16 cellular contexts compared by ENCODE assay signal in genomic region chr12:1912580-1913376, GRCh38. TPM values are rescaled to one million over a fixed set of nuclear protein-coding genes. Genes with fewer than 3 reads are reported as not detected.
DNase-seq lines count a peak whose midpoint lies in the region; ATAC-seq and TF ChIP-seq lines count a peak whose summit lies in the region.
"Had no signal": no experiment of that assay in that cellular context is flagged by ENCODE, and none has a peak within 500 bp of the region (broad histone marks: within the 10 kb centered on the region; RNA-seq: fewer than 3 reads in every experiment).

No MANE protein-coding gene starts in this region.

- H3K27ac ChIP-seq in mammary epithelial cell (ENCODE audit: insufficient read depth, low read depth, low read length) (no peak overlapping the region), RWPE2 (ENCODE audit: poor library complexity, severe bottlenecking) (no peak overlapping the region), OCI-LY7 (ENCODE audit: low read depth, low read length, poor library complexity, severe bottlenecking) (no peak overlapping the region)
- H3K27ac ChIP-seq in CD4-positive, alpha-beta T cell (ENCODE audit: low read depth, low read length), result no peak overlapping the region
- H3K27ac ChIP-seq: cardiac muscle cell, PC-9, upper lobe of right lung had no signal

- ATAC-seq in RWPE2 (ENCODE audit: low read depth), result peak; percentile 59; the same call in 2 of the 3 replicates
- ATAC-seq in GM21381 (IDR thresholded peaks at IDR 0.05; ENCODE audit: unreplicated experiment), result no peak
- ATAC-seq in CD4-positive, alpha-beta T cell (ENCODE audit: poor library complexity), result no peak
- ATAC-seq: K562, upper lobe of right lung had no signal

- TF ChIP-seq CTCF in MCF 10A (IDR thresholded peaks at IDR 0.05; ENCODE audit: unreplicated experiment), result no peak
- TF ChIP-seq CTCF in mammary epithelial cell (conservative IDR thresholded peaks at IDR 0.05 in 1 of 2, IDR thresholded peaks at IDR 0.05 in 1 of 2; ENCODE audit: extremely low read depth in 1 of 2, insufficient read depth in 1 of 2, low read depth in 1 of 2, low read length in 2 of 2), result no peak
- TF ChIP-seq CTCF in RWPE2 (IDR thresholded peaks at IDR 0.05; ENCODE audit: poor library complexity, severe bottlenecking), result no peak
- no peak for TF ChIP-seq CTCF in CD4-positive, alpha-beta T cell (IDR thresholded peaks at IDR 0.05)
- TF ChIP-seq CTCF in OCI-LY7 (conservative IDR thresholded peaks at IDR 0.05; ENCODE audit: low read length), result no peak

- intact Hi-C loops in MCF 10A (cut with micrococcal nuclease) (no loop called here), mammary epithelial cell (cut with micrococcal nuclease) (no loop called here), OCI-LY7 (cut with micrococcal nuclease; ENCODE audit: unreplicated experiment) (no loop called here)
- intact Hi-C loops in CD4-positive, alpha-beta T cell (cut with DNase I, micrococcal nuclease), result no loop called here

- no peaks in the 10 kb centered on the region for H4K20me1 ChIP-seq in mammary epithelial cell (ENCODE audit: insufficient read depth, low read length)
- H4K20me1 ChIP-seq in OCI-LY7 (ENCODE audit: insufficient read depth, low read length), result no peaks in the 10 kb centered on the region

- H3K9me3 ChIP-seq in mammary epithelial cell (replicated peaks; ENCODE audit: insufficient read depth, low read length) (no peaks in the 10 kb centered on the region), RWPE2 (ENCODE audit: severe bottlenecking) (no peaks in the 10 kb centered on the region), OCI-LY7 (ENCODE audit: low read length) (no peaks in the 10 kb centered on the region)
- no peaks in the 10 kb centered on the region for H3K9me3 ChIP-seq in CD4-positive, alpha-beta T cell (ENCODE audit: control insufficient read depth, low read length)
- H3K9me3 ChIP-seq: upper lobe of right lung had no signal

- no peaks in the 10 kb centered on the region for H3K9me2 ChIP-seq in OCI-LY7 (ENCODE audit: insufficient read depth, low read length)

- H3K9ac ChIP-seq in mammary epithelial cell (ENCODE audit: insufficient read depth, low read length), result no peak overlapping the region

- no peaks in the 10 kb centered on the region for H3K36me3 Mint-ChIP-seq in MCF 10A (ENCODE audit: insufficient read depth, unreplicated experiment)
- no peaks in the 10 kb centered on the region for H3K36me3 Mint-ChIP-seq in CD4-positive, alpha-beta T cell (ENCODE audit: low read depth)

- no peak overlapping the region for H3K27ac Mint-ChIP-seq in MCF 10A (ENCODE audit: low read depth, unreplicated experiment)
- H3K27ac Mint-ChIP-seq in CD4-positive, alpha-beta T cell, result no peak overlapping the region

- no peaks in the 10 kb centered on the region for H3K4me1 Mint-ChIP-seq in MCF 10A (ENCODE audit: insufficient read depth, unreplicated experiment)
- peaks cover 31% of the 10 kb centered on the region for H3K4me1 Mint-ChIP-seq in CD4-positive, alpha-beta T cell (ENCODE audit: low read depth)

- CTCF ChIA-PET in MCF 10A (lab: Yijun Ruan, JAX), result interaction anchor here (0.5 to 1.0 kb wide), 3 partner anchors 27 to 239 kb away, joined by 3 to 4 read pairs (median 3); no protein-coding TSS in a partner anchor
- CTCF ChIA-PET in mammary epithelial cell (lab: Charles Lee; ENCODE audit: low non-redundant PET), result no interaction called here
- CTCF ChIA-PET in CD4-positive, alpha-beta T cell (lab: Charles Lee), result no interaction called here
- CTCF ChIA-PET in OCI-LY7 (lab: Charles Lee; ENCODE audit: unreplicated experiment), result no interaction called here

- DNase-seq in MCF 10A (ENCODE audit: unreplicated experiment), result peak; percentile 13
- DNase-seq in mammary epithelial cell, result no peak
- DNase-seq in RWPE2 (ENCODE audit: low spot score), result peak; percentile 35
- DNase-seq in kidney tubule cell (ENCODE audit: low spot score), result peak; percentile 61
- no peak for DNase-seq in SIG-M5 treated with dmso at 0.1 percent for 504 hours (lab: John Stamatoyannopoulos, UW; ENCODE audit: unreplicated experiment)
- no peak for DNase-seq in CD4-positive, alpha-beta T cell
- DNase-seq in OCI-LY7 (ENCODE audit: low spot score), result no peak
- DNase-seq: AML-193, erythroblast, GDM1, NCI-H2029 treated with DMSO at 0.1 percent for 48 hours, upper lobe of right lung had no signal

- H3K4me1 ChIP-seq in mammary epithelial cell (ENCODE audit: insufficient read depth, low read length) (peaks cover 7% of the 10 kb centered on the region), RWPE2 (ENCODE audit: insufficient read depth, poor library complexity, severe bottlenecking) (no peaks in the 10 kb centered on the region), OCI-LY7 (ENCODE audit: insufficient read depth, low read length, poor library complexity, severe bottlenecking) (peaks cover 8% of the 10 kb centered on the region)
- H3K4me1 ChIP-seq: upper lobe of right lung had no signal

- H3K4me3 Mint-ChIP-seq in MCF 10A (ENCODE audit: unreplicated experiment), result no peak overlapping the region
- no peak overlapping the region for H3K4me3 Mint-ChIP-seq in CD4-positive, alpha-beta T cell

- WGBS in mammary epithelial cell (ENCODE audit: low coverage, missing lambda C conversion rate), result 69% methylated on average over 16 of the region's 18 CpGs

- no peak overlapping the region for H2AFZ ChIP-seq in mammary epithelial cell (ENCODE audit: low read depth, low read length)
- no peak overlapping the region for H2AFZ ChIP-seq in OCI-LY7 (ENCODE audit: low read length)
- H2AFZ ChIP-seq: PC-9 had no signal

- H3K36me3 ChIP-seq in mammary epithelial cell (ENCODE audit: insufficient read depth, low read length) (no peaks in the 10 kb centered on the region), RWPE2 (ENCODE audit: low read depth) (no peaks in the 10 kb centered on the region), OCI-LY7 (ENCODE audit: insufficient read depth, low read length) (no peaks in the 10 kb centered on the region)
- H3K36me3 ChIP-seq: cardiac muscle cell, upper lobe of right lung had no signal

- dilution Hi-C loops in mammary epithelial cell (cut with HindIII; ENCODE audit: low sequenced_read_pairs), result no loop called here

- BruUV-seq in MCF 10A (replicated peaks; lab: Mats Ljungman, UMichigan), result no TSS peak
- no TSS peak for BruUV-seq in mammary epithelial cell (replicated peaks; lab: Mats Ljungman, UMichigan)
- BruUV-seq in OCI-LY7 (replicated peaks; lab: Mats Ljungman, UMichigan), result no TSS peak

- H3K9me3 Mint-ChIP-seq in MCF 10A (ENCODE audit: unreplicated experiment), result peaks cover 10% of the 10 kb centered on the region
- H3K9me3 Mint-ChIP-seq in CD4-positive, alpha-beta T cell, result no peaks in the 10 kb centered on the region

- H3K27me3 ChIP-seq in mammary epithelial cell (ENCODE audit: insufficient read depth, low read length) (no peaks in the 10 kb centered on the region), RWPE2 (ENCODE audit: insufficient read depth, poor library complexity, severe bottlenecking) (peaks cover 14% of the 10 kb centered on the region)
- H3K27me3 ChIP-seq in CD4-positive, alpha-beta T cell (ENCODE audit: control insufficient read depth, insufficient read depth, low read length), result no peaks in the 10 kb centered on the region
- H3K27me3 ChIP-seq: cardiac muscle cell had no signal

- H3K4me3 ChIP-seq in mammary epithelial cell (replicated peaks in 1 of 3; ENCODE audit: insufficient read depth in 1 of 3, low read depth in 2 of 3, low read length in 3 of 3) (no peak overlapping the region), RWPE2 (ENCODE audit: severe bottlenecking) (no peak overlapping the region), OCI-LY7 (ENCODE audit: low read depth, low read length, poor library complexity, severe bottlenecking) (no peak overlapping the region)
- H3K4me3 ChIP-seq: cardiac muscle cell, K562, PC-9, upper lobe of right lung had no signal

- peaks cover 15% of the 10 kb centered on the region for H3K27me3 Mint-ChIP-seq in MCF 10A (ENCODE audit: insufficient read depth, unreplicated experiment)
- H3K27me3 Mint-ChIP-seq in CD4-positive, alpha-beta T cell, result peaks cover 11% of the 10 kb centered on the region

- H3K79me2 ChIP-seq in mammary epithelial cell (ENCODE audit: insufficient read depth, low read length) (no peaks in the 10 kb centered on the region), OCI-LY7 (ENCODE audit: insufficient read depth, low read depth, low read length) (no peaks in the 10 kb centered on the region)

- POLR2A ChIA-PET in MCF 10A (lab: Yijun Ruan, JAX), result no interaction called here
- POLR2A ChIA-PET in CD4-positive, alpha-beta T cell (lab: Charles Lee), result no interaction called here
- POLR2A ChIA-PET in OCI-LY7 (lab: Charles Lee), result no interaction called here

- no peak overlapping the region for H3K4me2 ChIP-seq in mammary epithelial cell (ENCODE audit: insufficient read depth, low read depth, low read length)
- H3K4me2 ChIP-seq in OCI-LY7 (ENCODE audit: low read length), result no peak overlapping the region
- H3K4me2 ChIP-seq: PC-9 had no signal

- in situ Hi-C loops in mammary epithelial cell (cut with MboI; ENCODE audit: low sequenced_read_pairs in 2 of 2), result no loop called here

RNA-seq across cellular contexts. Expression of gene CACNA2D4, which starts 5.7 kb away (rescaled TPM):
- total RNA-seq in MCF 10A (2022), result not detected in 2 replicates
- under 1 TPM in 1 of 2 donors, not detected in 1; 0.33 TPM for total RNA-seq in mammary epithelial cell
- not detected for polyA plus RNA-seq in mammary epithelial cell
- not detected for polyA minus RNA-seq in mammary epithelial cell
- total RNA-seq in CD4-positive, alpha-beta T cell, result 10 to 100 TPM; 10.5 to 11.3 TPM
- 0.13 TPM in 1 of 2 replicates, not detected in the other for total RNA-seq in OCI-LY7 (2014; rRNA removed; shearing (Covaris generic))
- total RNA-seq in OCI-LY7 (2022), result 0.41 TPM in 1 of 2 replicates, not detected in the other
- total RNA-seq: PC-9 had no signal

Comparison
In these comparisons a context has a peak if more than half of its experiments do, and no peak if none do; other contexts are left out.
1. DNase-seq: peak in MCF 10A (single experiment), RWPE2 (single experiment) and kidney tubule cell (single experiment); none in mammary epithelial cell (single experiment), SIG-M5 treated with dmso at 0.1 percent for 504 hours (single experiment), CD4-positive, alpha-beta T cell (0 of 10) and OCI-LY7 (single experiment).
2. RNA of gene CACNA2D4, which starts 5.7 kb away (total RNA-seq): 10.5 to 11.3 TPM in CD4-positive, alpha-beta T cell; 0.33 TPM in mammary epithelial cell, 0.13 to 0.41 TPM in OCI-LY7 and not detected in MCF 10A; every median in the first group is over 4 times any median in the second.